In the genomic region with DNA sequence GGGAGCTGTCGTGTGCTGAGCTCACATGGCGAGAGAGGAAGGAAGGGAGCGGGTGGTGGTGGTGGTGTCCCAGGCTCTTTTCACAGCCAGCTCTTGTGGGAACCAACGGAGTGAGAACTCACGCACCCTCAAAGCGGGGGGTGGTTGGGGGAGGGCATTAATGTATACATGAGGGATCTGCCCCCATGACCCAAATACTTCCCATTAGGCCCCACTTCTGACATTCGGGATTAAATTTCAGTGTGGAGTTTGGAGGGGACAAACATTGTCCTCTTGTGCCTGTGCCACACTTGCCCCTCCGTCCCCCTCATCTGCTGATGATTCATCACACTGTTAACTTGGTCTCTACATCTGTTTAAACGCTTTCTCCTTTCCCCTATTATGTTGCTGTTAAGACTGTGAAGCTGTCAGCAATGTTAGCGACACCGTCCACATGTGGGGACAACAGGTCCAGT, we compare ENCODE assay signal across 14 cellular contexts. TPM values are rescaled to one million over a fixed set of nuclear protein-coding genes. Genes with fewer than 3 reads are reported as not detected.
DNase-seq lines count a peak whose midpoint lies in the region; ATAC-seq, FAIRE-seq and TF ChIP-seq lines count a peak whose summit lies in the region.
"Had no signal": no experiment of that assay in that cellular context is flagged by ENCODE, and none has a peak within 500 bp of the region (broad histone marks: within the 10 kb centered on the region; RNA-seq: fewer than 3 reads in every experiment).

No MANE protein-coding gene starts in this region.

- H3K4me1 ChIP-seq in Loucy (ENCODE audit: insufficient read depth, low read length, poor library complexity, severe bottlenecking) (peaks cover 76% of the 10 kb centered on the region), mammary epithelial cell (ENCODE audit: insufficient read depth, low read length) (peaks cover 11% of the 10 kb centered on the region), stomach (peaks cover 16 to 78% (median 47%) of the 10 kb centered on the region in 4 donors)

- H3K27me3 ChIP-seq in Loucy (ENCODE audit: insufficient read depth, low read length, poor library complexity, severe bottlenecking) (no peaks in the 10 kb centered on the region), mammary epithelial cell (ENCODE audit: insufficient read depth, low read length) (no peaks in the 10 kb centered on the region), stomach (no peaks in the 10 kb centered on the region)
- H3K27me3 ChIP-seq: suprapubic skin had no signal

- no peak overlapping the region for H2AFZ ChIP-seq in Loucy (ENCODE audit: low read length)
- H2AFZ ChIP-seq in mammary epithelial cell (ENCODE audit: low read depth, low read length), result no peak overlapping the region

- no peak for ATAC-seq in activated naive CD8-positive, alpha-beta T cell treated with anti-CD3 and anti-CD28 coated beads, Interleukin-2, amount 10 ng/mL, durations not matched to agents 7 days and 5 days (ENCODE audit: low read depth)
- ATAC-seq: K562 had no signal

- no peaks in the 10 kb centered on the region for H3K9me3 Mint-ChIP-seq in activated naive CD8-positive, alpha-beta T cell treated with anti-CD3 and anti-CD28 coated beads, Interleukin-2, amount 10 ng/mL, durations not matched to agents 7 days and 5 days

- BruUV-seq in mammary epithelial cell (replicated peaks; lab: Mats Ljungman, UMichigan), result no TSS peak

- no peak overlapping the region for H3K9ac ChIP-seq in Loucy (ENCODE audit: low read depth, low read length, poor library complexity, severe bottlenecking)
- H3K9ac ChIP-seq in mammary epithelial cell (ENCODE audit: insufficient read depth, low read length), result no peak overlapping the region

- H3K9me2 ChIP-seq in Loucy (replicated peaks; ENCODE audit: low read depth, low read length), result no peaks in the 10 kb centered on the region

- H3K9me3 ChIP-seq in Loucy (ENCODE audit: insufficient read depth, low read depth, low read length) (no peaks in the 10 kb centered on the region), mammary epithelial cell (replicated peaks; ENCODE audit: insufficient read depth, low read length) (no peaks in the 10 kb centered on the region), stomach (no peaks in the 10 kb centered on the region)
- H3K9me3 ChIP-seq: suprapubic skin had no signal

- WGBS in mammary epithelial cell (ENCODE audit: low coverage, missing lambda C conversion rate), result 94% methylated on average over 11 of the region's 11 CpGs
- WGBS in stomach, 5 donors, result 78 to 92% (median 85%) methylated on average over 11 of the region's 11 CpGs

- no peak overlapping the region for H3K27ac ChIP-seq in mammary epithelial cell (ENCODE audit: insufficient read depth, low read depth, low read length)
- peak overlapping the region in 2 of 5 donors; percentile 77 to 78 for H3K27ac ChIP-seq in stomach
- H3K27ac ChIP-seq: suprapubic skin had no signal

- H3K4me2 ChIP-seq in Loucy (ENCODE audit: low read depth, low read length, poor library complexity, severe bottlenecking), result peak overlapping the region; percentile 81
- no peak overlapping the region for H3K4me2 ChIP-seq in mammary epithelial cell (ENCODE audit: insufficient read depth, low read depth, low read length)

- peaks cover 10% of the 10 kb centered on the region for H3F3A ChIP-seq in Loucy (ENCODE audit: low read depth)

- no peak for TF ChIP-seq CTCF in Loucy (conservative IDR thresholded peaks at IDR 0.05; ENCODE audit: low read length)
- no peak for TF ChIP-seq CTCF in mammary epithelial cell (conservative IDR thresholded peaks at IDR 0.05 in 1 of 2, IDR thresholded peaks at IDR 0.05 in 1 of 2; ENCODE audit: extremely low read depth in 1 of 2, insufficient read depth in 1 of 2, low read depth in 1 of 2, low read length in 2 of 2)
- no peak for TF ChIP-seq CTCF in stomach (IDR thresholded peaks at IDR 0.05)

- CTCF ChIA-PET in mammary epithelial cell (lab: Charles Lee; ENCODE audit: low non-redundant PET), result no interaction called here

- H3K27me3 Mint-ChIP-seq in activated naive CD8-positive, alpha-beta T cell treated with anti-CD3 and anti-CD28 coated beads, Interleukin-2, amount 10 ng/mL, durations not matched to agents 7 days and 5 days, result no peaks in the 10 kb centered on the region

- H3K4me3 ChIP-seq in Loucy (ENCODE audit: low read length, poor library complexity, severe bottlenecking) (no peak overlapping the region), mammary epithelial cell (replicated peaks in 1 of 3; ENCODE audit: insufficient read depth in 1 of 3, low read depth in 2 of 3, low read length in 3 of 3) (no peak overlapping the region), stomach (no peak overlapping the region)
- H3K4me3 ChIP-seq: K562, suprapubic skin had no signal

- POLR2A ChIA-PET in activated naive CD8-positive, alpha-beta T cell treated with anti-CD3 and anti-CD28 coated beads, Interleukin-2, amount 10 ng/mL, durations not matched to agents 7 days and 5 days (lab: Charles Lee), result interaction anchor here (0.6 to 7.6 kb wide), 3 partner anchors 13 to 1939 kb away, joined by 4 to 171 read pairs (median 5); no protein-coding TSS in a partner anchor

- H3K79me2 ChIP-seq in Loucy (ENCODE audit: insufficient read depth, low read length), result peaks cover 79% of the 10 kb centered on the region
- peaks cover 51% of the 10 kb centered on the region for H3K79me2 ChIP-seq in mammary epithelial cell (ENCODE audit: insufficient read depth, low read length)

- H3K27ac Mint-ChIP-seq in activated naive CD8-positive, alpha-beta T cell treated with anti-CD3 and anti-CD28 coated beads, Interleukin-2, amount 10 ng/mL, durations not matched to agents 7 days and 5 days, result peak overlapping the region; percentile 93

- peak overlapping the region; percentile 81 for H3K4me3 Mint-ChIP-seq in activated naive CD8-positive, alpha-beta T cell treated with anti-CD3 and anti-CD28 coated beads, Interleukin-2, amount 10 ng/mL, durations not matched to agents 7 days and 5 days

- in situ Hi-C loops in mammary epithelial cell (cut with MboI; ENCODE audit: low sequenced_read_pairs in 2 of 2), result no loop called here

- peak; percentile 16 for FAIRE-seq in GM12891 (lab: Jason Lieb, UNC)
- FAIRE-seq: bronchial epithelial cell had no signal

- intact Hi-C loops in posterior vena cava (cut with DNase I) (no loop called here), mammary epithelial cell (cut with micrococcal nuclease) (no loop called here), stomach (cut with DNase I; ENCODE audit: low total_unique reads) (no loop called here)

- H3K36me3 Mint-ChIP-seq in activated naive CD8-positive, alpha-beta T cell treated with anti-CD3 and anti-CD28 coated beads, Interleukin-2, amount 10 ng/mL, durations not matched to agents 7 days and 5 days, result peaks cover 35% of the 10 kb centered on the region

- H4K20me1 ChIP-seq in Loucy (ENCODE audit: insufficient read depth, low read length, poor library complexity, severe bottlenecking), result no peaks in the 10 kb centered on the region
- H4K20me1 ChIP-seq in mammary epithelial cell (ENCODE audit: insufficient read depth, low read length), result no peaks in the 10 kb centered on the region

- dilution Hi-C loops in mammary epithelial cell (cut with HindIII; ENCODE audit: low sequenced_read_pairs), result no loop called here

- TF ChIP-seq EP300 in stomach (IDR thresholded peaks at IDR 0.05), result no peak

- TF ChIP-seq POLR2A in GM12891 (IDR thresholded peaks at IDR 0.05; ENCODE audit: low read depth, low read length), result no peak
- no peak for TF ChIP-seq POLR2A in stomach (IDR thresholded peaks at IDR 0.05)

- H3K36me3 ChIP-seq in Loucy (ENCODE audit: insufficient read depth, low read length), result no peaks in the 10 kb centered on the region
- H3K36me3 ChIP-seq in mammary epithelial cell (ENCODE audit: insufficient read depth, low read length), result no peaks in the 10 kb centered on the region
- H3K36me3 ChIP-seq in stomach, result peaks cover 0 to 5% (median 0%) of the 10 kb centered on the region in 4 donors
- H3K36me3 ChIP-seq: suprapubic skin had no signal

- DNase-seq in GM12891 (ENCODE audit: insufficient read length, low spot score), result no peak
- DNase-seq in activated naive CD8-positive, alpha-beta T cell treated with anti-CD3 and anti-CD28 coated beads, Interleukin-2, amount 10 ng/mL, durations not matched to agents 7 days and 5 days, result peak; percentile 32
- peak; percentile 46 for DNase-seq in posterior vena cava (ENCODE audit: low spot score)
- DNase-seq in mammary epithelial cell, result no peak
- no peak for DNase-seq in ecto neural progenitor cell (ENCODE audit: low spot score)
- DNase-seq in stomach, result no peak
- DNase-seq: COR-L47, NCI-H187, NCI-H526 treated with DMSO at 0.1 percent for 48 hours, right cardiac atrium had no signal

- H3K4me1 Mint-ChIP-seq in activated naive CD8-positive, alpha-beta T cell treated with anti-CD3 and anti-CD28 coated beads, Interleukin-2, amount 10 ng/mL, durations not matched to agents 7 days and 5 days, result peaks cover 78% of the 10 kb centered on the region

TF ChIP-seq in GM12891, 5 proteins besides CTCF, POLR2A, EP300 and RAD21:
- no peak for TF ChIP-seq TAF1 (IDR thresholded peaks at IDR 0.05; ENCODE audit: low read depth, low read length)
- no peak for TF ChIP-seq POLR2AphosphoS5 (IDR thresholded peaks at IDR 0.05; ENCODE audit: low read depth, low read length)
- no peak for TF ChIP-seq PAX5 (IDR thresholded peaks at IDR 0.05; ENCODE audit: insufficient read depth, low read length, severe bottlenecking)
- no peak for TF ChIP-seq SPI1 (IDR thresholded peaks at IDR 0.05; ENCODE audit: low read depth, low read length)
- no peak for TF ChIP-seq POU2F2 (IDR thresholded peaks at IDR 0.05; ENCODE audit: low read depth, low read length)

RNA-seq across cellular contexts. Expression of a gene that starts 22.5 kb away (rescaled TPM):
- polyA plus RNA-seq in GM12891 (2012; ENCODE audit: low read depth, missing spikeins), result 16.5 TPM
- total RNA-seq in activated naive CD8-positive, alpha-beta T cell treated with anti-CD3 and anti-CD28 coated beads, Interleukin-2, amount 10 ng/mL, durations not matched to agents 7 days and 5 days, result 100 to 1,000 TPM; 147 to 159 TPM
- total RNA-seq in posterior vena cava, result 10 to 100 TPM; 31.5 to 42.9 TPM
- total RNA-seq in mammary epithelial cell, result 10 to 100 TPM; 26.3 to 36.5 TPM
- 10.1 TPM for polyA plus RNA-seq in mammary epithelial cell
- 25.8 TPM for polyA minus RNA-seq in mammary epithelial cell
- 10 to 100 TPM; 10.4 to 65.3 (median 23.7) TPM for total RNA-seq in stomach
- 1 to 10 TPM; 1.5 to 3.8 (median 3.1) TPM for polyA plus RNA-seq in stomach

Comparison
In these comparisons a context has a peak if more than half of its experiments do, and no peak if none do; other contexts are left out.
1. DNase-seq: peak in activated naive CD8-positive, alpha-beta T cell treated with anti-CD3 and anti-CD28 coated beads, Interleukin-2, amount 10 ng/mL, durations not matched to agents 7 days and 5 days (single experiment) and posterior vena cava (single experiment); none in GM12891 (single experiment), mammary epithelial cell (single experiment), ecto neural progenitor cell (single experiment) and stomach (single experiment).